In genomic region chr18:57629399-57629798, GRCh38 we compare ENCODE assay signal across 8 cellular contexts. TPM values are rescaled to one million over a fixed set of nuclear protein-coding genes. Genes with fewer than 3 reads are reported as not detected.
A peak's percentile ranks its signal among the peaks of the same experiment; 100 is the strongest.
DNase-seq lines count a peak whose midpoint lies in the region; ATAC-seq and TF ChIP-seq lines count a peak whose summit lies in the region.

No MANE protein-coding gene starts in this region.

- peak overlapping the region in 1 of 2 donors; percentile 72 for H3K4me3 ChIP-seq in CD4-positive, alpha-beta memory T cell (ENCODE audit: low read length in 2 of 2)
- peak overlapping the region; percentile 55 for H3K4me3 ChIP-seq in ovary

- TF ChIP-seq CTCF in ovary (IDR thresholded peaks at IDR 0.05), result no peak

- no peak for TF ChIP-seq EP300 in ovary (IDR thresholded peaks at IDR 0.05)

- WGBS in ovary, 3 donors, result 92 to 95% (median 93%) methylated on average over 10 of the region's 10 CpGs

- H3K4me3 Mint-ChIP-seq in CD4-positive, alpha-beta memory T cell, result peak overlapping the region; percentile 46 to 99 (median 98)
- H3K4me3 Mint-ChIP-seq in effector memory CD8-positive, alpha-beta T cell, result peak overlapping the region; percentile 91 to 96

- H3K4me1 ChIP-seq in CD4-positive, alpha-beta memory T cell (ENCODE audit: insufficient read depth, low read length), result peaks cover 22% of the 10 kb centered on the region
- peaks cover 5% of the 10 kb centered on the region for H3K4me1 ChIP-seq in ovary (ENCODE audit: insufficient read depth)

- H3K36me3 Mint-ChIP-seq in CD4-positive, alpha-beta memory T cell, result peaks cover 0 to 6% of the 10 kb centered on the region in 2 donors
- H3K36me3 Mint-ChIP-seq in effector memory CD8-positive, alpha-beta T cell (ENCODE audit: insufficient read depth), result peaks cover 25% of the 10 kb centered on the region

- no peaks in the 10 kb centered on the region for H3K36me3 ChIP-seq in CD4-positive, alpha-beta memory T cell (ENCODE audit: insufficient read depth, low read length)
- H3K36me3 ChIP-seq in KOPT-K1 (ENCODE audit: insufficient read depth, low read length) (no peaks in the 10 kb centered on the region), ovary (no peaks in the 10 kb centered on the region)

- H3K9me3 Mint-ChIP-seq in CD4-positive, alpha-beta memory T cell, result no peaks in the 10 kb centered on the region
- H3K9me3 Mint-ChIP-seq in effector memory CD8-positive, alpha-beta T cell, result no peaks in the 10 kb centered on the region

- peak overlapping the region; percentile 81 for H3K27ac ChIP-seq in CD4-positive, alpha-beta memory T cell (ENCODE audit: low read depth, low read length)
- peak overlapping the region; percentile 58 for H3K27ac ChIP-seq in KOPT-K1 (ENCODE audit: low read depth, low read length, poor library complexity, severe bottlenecking)
- H3K27ac ChIP-seq in ovary, result no peak overlapping the region

- ATAC-seq in effector memory CD8-positive, alpha-beta T cell (replicated peaks), result no peak
- ATAC-seq in GM19397 (IDR thresholded peaks at IDR 0.05; ENCODE audit: unreplicated experiment) (no peak), HG02571 (IDR thresholded peaks at IDR 0.05; ENCODE audit: unreplicated experiment) (no peak), GM21723 (IDR thresholded peaks at IDR 0.05; ENCODE audit: unreplicated experiment) (no peak)

- peaks cover 11 to 20% (median 17%) of the 10 kb centered on the region in 4 donors for H3K4me1 Mint-ChIP-seq in CD4-positive, alpha-beta memory T cell
- peaks cover 14 to 15% of the 10 kb centered on the region in 2 donors for H3K4me1 Mint-ChIP-seq in effector memory CD8-positive, alpha-beta T cell (ENCODE audit: low read depth in 2 of 2)

- H3K27ac Mint-ChIP-seq in CD4-positive, alpha-beta memory T cell, result peak overlapping the region in 6 of 7 donors; percentile 22 to 99 (median 97)
- H3K27ac Mint-ChIP-seq in effector memory CD8-positive, alpha-beta T cell, result peak overlapping the region; percentile 94 to 98

- no peak for DNase-seq in CD4-positive, alpha-beta memory T cell
- DNase-seq in effector memory CD8-positive, alpha-beta T cell, result no peak
- DNase-seq in ovary (no peak), posterior cingulate gyrus (no peak)

- no peaks in the 10 kb centered on the region for H3K27me3 Mint-ChIP-seq in CD4-positive, alpha-beta memory T cell
- H3K27me3 Mint-ChIP-seq in effector memory CD8-positive, alpha-beta T cell, result no peaks in the 10 kb centered on the region

- POLR2A ChIA-PET in CD4-positive, alpha-beta memory T cell (lab: Charles Lee; ENCODE audit: partially characterized antibody), result interaction anchor here (1.0 to 4.1 kb wide), 2 partner anchors 9 to 24 kb away, joined by 4 to 68 read pairs; partner anchors contain the start of gene NARS1

- intact Hi-C loops in CD4-positive, alpha-beta memory T cell (cut with micrococcal nuclease), result loop anchor here (10.0 kb wide), 1 partner anchor 415 kb away; the partner anchor contains the start of gene NEDD4L
- intact Hi-C loops in ovary (cut with DNase I), result loop anchor here in 1 of 4 donors (10.0 kb wide), 1 partner anchor 415 kb away; the partner anchor contains the start of gene NEDD4L
- intact Hi-C loops in posterior cingulate gyrus (cut with DNase I), result no loop called here

- no peak for TF ChIP-seq POLR2A in ovary (IDR thresholded peaks at IDR 0.05)

- H3K27me3 ChIP-seq in CD4-positive, alpha-beta memory T cell (ENCODE audit: insufficient read depth, low read length), result no peaks in the 10 kb centered on the region
- no peaks in the 10 kb centered on the region for H3K27me3 ChIP-seq in ovary

- CTCF ChIA-PET in CD4-positive, alpha-beta memory T cell (lab: Charles Lee; ENCODE audit: partially characterized antibody), result interaction anchor here (0.9 to 3.7 kb wide), 3 partner anchors 8 to 493 kb away, joined by 3 to 33 read pairs (median 3); partner anchors contain the start of gene NARS1

- no peaks in the 10 kb centered on the region for H3K9me3 ChIP-seq in CD4-positive, alpha-beta memory T cell (ENCODE audit: control insufficient read depth in 1 of 2, low read length in 2 of 2)
- H3K9me3 ChIP-seq in KOPT-K1 (ENCODE audit: insufficient read depth, low read length, poor library complexity, severe bottlenecking) (no peaks in the 10 kb centered on the region), ovary (no peaks in the 10 kb centered on the region)

RNA-seq across cellular contexts. Expression of gene NARS1, which starts 7.8 kb away (rescaled TPM):
- 10 to 100 TPM; 91.1 to 96.4 TPM for total RNA-seq in CD4-positive, alpha-beta memory T cell
- polyA plus RNA-seq in CD4-positive, alpha-beta memory T cell, result 10 to 100 TPM; 54.1 to 67.0 TPM
- total RNA-seq in ovary, result 100 to 1,000 TPM in 1 of 7 donors, 10 to 100 TPM in 6; 54.1 to 143 (median 67.1) TPM
- 100 to 1,000 TPM in 1 of 2 donors, 10 to 100 TPM in 1; 45.8 to 113 TPM for polyA plus RNA-seq in ovary

RNA-seq across cellular contexts. Expression of gene FECH, which starts 42.9 kb away (rescaled TPM):
- 10 to 100 TPM; 14.8 to 16.1 TPM for total RNA-seq in CD4-positive, alpha-beta memory T cell
- 10 to 100 TPM; 15.8 to 19.7 TPM for polyA plus RNA-seq in CD4-positive, alpha-beta memory T cell
- total RNA-seq in ovary, result 10 to 100 TPM; 18.2 to 24.2 (median 19.4) TPM
- polyA plus RNA-seq in ovary, result 10 to 100 TPM; 10.0 to 35.8 TPM

Comparison
In these comparisons a context has a peak if more than half of its experiments do, and no peak if none do; other contexts are left out.
1. H3K27ac ChIP-seq: peak in CD4-positive, alpha-beta memory T cell (single experiment) and KOPT-K1 (single experiment); none in ovary (0 of 2).